Comparison of ENCODE assay signal across 8 cellular contexts in the genomic region with DNA sequence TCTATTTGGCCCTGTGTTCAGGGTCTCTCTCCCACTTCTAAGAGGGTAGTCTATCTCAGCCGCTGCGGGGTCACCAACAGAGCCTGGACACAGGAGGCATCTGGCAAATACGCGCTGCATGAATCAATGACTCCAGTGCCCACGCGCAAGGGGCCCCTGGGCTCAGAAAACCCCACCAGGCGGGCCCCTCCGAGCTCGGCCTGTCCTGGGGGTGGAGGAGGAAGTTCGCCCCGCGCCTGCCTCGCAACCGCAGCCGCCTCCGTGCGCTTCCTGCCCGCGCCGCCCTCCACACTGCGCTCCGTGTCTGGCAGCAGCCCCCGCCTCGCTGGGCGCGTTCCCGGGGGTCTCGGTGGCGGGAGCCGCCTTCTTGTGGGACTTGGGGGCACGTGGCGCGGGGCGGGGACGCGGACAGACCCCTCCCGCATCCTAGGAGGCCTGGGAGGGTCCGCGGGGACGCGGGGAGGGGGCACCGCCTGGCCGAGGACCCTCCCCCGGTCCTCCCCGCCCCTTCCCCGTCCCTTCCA. TPM values are rescaled to one million over a fixed set of nuclear protein-coding genes. Genes with fewer than 3 reads are reported as not detected.
A peak's percentile ranks its signal among the peaks of the same experiment; 100 is the strongest.
DNase-seq lines count a peak whose midpoint lies in the region; ATAC-seq and TF ChIP-seq lines count a peak whose summit lies in the region.

No MANE protein-coding gene starts in this region.

- intact Hi-C loops in CD8-positive, alpha-beta T cell (cut with DNase I, micrococcal nuclease), result loop anchor here in 1 of 2 experiments (1.0 to 2.0 kb wide), 4 partner anchors 14 to 300 kb away; no protein-coding TSS in a partner anchor
- intact Hi-C loops in left lung (cut with DNase I), result no loop called here

- peaks cover 64% of the 10 kb centered on the region for H3K4me1 Mint-ChIP-seq in CD8-positive, alpha-beta T cell (ENCODE audit: low read depth)

- no peaks in the 10 kb centered on the region for H3K27me3 ChIP-seq in CD8-positive, alpha-beta T cell (ENCODE audit: insufficient read depth, low read length)
- H3K27me3 ChIP-seq in left lung, result no peaks in the 10 kb centered on the region

- peak overlapping the region; percentile 96 for H3K27ac Mint-ChIP-seq in CD8-positive, alpha-beta T cell

- peak overlapping the region; percentile 89 for H3K4me3 Mint-ChIP-seq in CD8-positive, alpha-beta T cell

- H3K36me3 Mint-ChIP-seq in CD8-positive, alpha-beta T cell, result peaks cover 11% of the 10 kb centered on the region

- peak overlapping the region; percentile 87 for H3K27ac ChIP-seq in CD8-positive, alpha-beta T cell (ENCODE audit: low read depth, low read length)
- peak overlapping the region; percentile 79 to 91 for H3K27ac ChIP-seq in left lung

- H3K9me3 ChIP-seq in CD8-positive, alpha-beta T cell (ENCODE audit: low read length), result no peaks in the 10 kb centered on the region
- H3K9me3 ChIP-seq in left lung, result no peaks in the 10 kb centered on the region

- peak; percentile 24 to 82 (median 63) for DNase-seq in CD8-positive, alpha-beta T cell
- DNase-seq in T-helper 1 cell (peak; percentile 52 to 73 (median 54)), astrocyte of the cerebellum (ENCODE audit: low read depth) (no peak), left lung (peak; percentile 63 to 91), NCI-H524 (lab: John Stamatoyannopoulos, UW) (no peak)
- DNase-seq in stimulated activated CD8-positive, alpha-beta memory T cell treated with anti-CD3 and anti-CD28 coated beads, Interleukin-15, amount 100 ng/mL, for 4 hours (ENCODE audit: low read depth in 2 of 2), result peak; percentile 49 to 65

- CTCF ChIA-PET in CD8-positive, alpha-beta T cell (lab: Charles Lee), result interaction anchor here (0.6 kb wide), 1 partner anchor 12 kb away, joined by 3 read pairs; no protein-coding TSS in a partner anchor

- POLR2A ChIA-PET in CD8-positive, alpha-beta T cell (lab: Charles Lee), result interaction anchor here (0.7 to 4.7 kb wide), 5 partner anchors 13 to 74 kb away, joined by 3 to 25 read pairs (median 7); no protein-coding TSS in a partner anchor

- peaks cover 4% of the 10 kb centered on the region for H3K36me3 ChIP-seq in CD8-positive, alpha-beta T cell (ENCODE audit: insufficient read depth, low read length)
- no peaks in the 10 kb centered on the region for H3K36me3 ChIP-seq in left lung

- peak; percentile 37 for ATAC-seq in CD8-positive, alpha-beta T cell
- ATAC-seq in HG02840 (IDR thresholded peaks at IDR 0.05; ENCODE audit: low FRiP score, unreplicated experiment) (peak; percentile 29), left lung (peak; percentile 43), GM21529 (IDR thresholded peaks at IDR 0.05; ENCODE audit: unreplicated experiment) (no peak)

- no peaks in the 10 kb centered on the region for H3K27me3 Mint-ChIP-seq in CD8-positive, alpha-beta T cell (ENCODE audit: low read depth)

- no peaks in the 10 kb centered on the region for H3K9me3 Mint-ChIP-seq in CD8-positive, alpha-beta T cell

- peak overlapping the region; percentile 95 for H3K4me3 ChIP-seq in CD8-positive, alpha-beta T cell (ENCODE audit: low read depth, low read length)
- H3K4me3 ChIP-seq in astrocyte of the cerebellum (ENCODE audit: low read depth, low read length) (peak overlapping the region; percentile 49), left lung (peak overlapping the region; percentile 64 to 75)

- TF ChIP-seq CTCF in CD8-positive, alpha-beta T cell (IDR thresholded peaks at IDR 0.05), result no peak
- TF ChIP-seq CTCF in astrocyte of the cerebellum (IDR thresholded peaks at IDR 0.05; ENCODE audit: low read depth, low read length, missing control alignments), result no peak
- TF ChIP-seq CTCF in left lung (IDR thresholded peaks at IDR 0.05), result no peak

- in situ Hi-C loops in astrocyte of the cerebellum (cut with HindIII; ENCODE audit: low sequenced_read_pairs), result no loop called here

- peaks cover 60% of the 10 kb centered on the region for H3K4me1 ChIP-seq in CD8-positive, alpha-beta T cell (ENCODE audit: insufficient read depth, low read length)
- peaks cover 19 to 55% of the 10 kb centered on the region in 2 donors for H3K4me1 ChIP-seq in left lung

RNA-seq across cellular contexts. Expression of a gene that starts 0.8 kb away (rescaled TPM):
- 10 to 100 TPM; 78.5 to 82.0 TPM for total RNA-seq in CD8-positive, alpha-beta T cell
- total RNA-seq in left lung, result 10 to 100 TPM; 44.7 to 49.4 TPM

Comparison
In these comparisons a context has a peak if more than half of its experiments do, and no peak if none do; other contexts are left out.
1. DNase-seq: peak in CD8-positive, alpha-beta T cell (7 of 7), T-helper 1 cell (5 of 5), left lung (2 of 2) and stimulated activated CD8-positive, alpha-beta memory T cell treated with anti-CD3 and anti-CD28 coated beads, Interleukin-15, amount 100 ng/mL, for 4 hours (2 of 2); none in astrocyte of the cerebellum (single experiment) and NCI-H524 (0 of 2).
2. Peak in every context shown above with its lines, with median percentiles within 50 percentile points of each other: H3K4me3 ChIP-seq.